16 cellular contexts compared by ENCODE assay signal in the genomic region with DNA sequence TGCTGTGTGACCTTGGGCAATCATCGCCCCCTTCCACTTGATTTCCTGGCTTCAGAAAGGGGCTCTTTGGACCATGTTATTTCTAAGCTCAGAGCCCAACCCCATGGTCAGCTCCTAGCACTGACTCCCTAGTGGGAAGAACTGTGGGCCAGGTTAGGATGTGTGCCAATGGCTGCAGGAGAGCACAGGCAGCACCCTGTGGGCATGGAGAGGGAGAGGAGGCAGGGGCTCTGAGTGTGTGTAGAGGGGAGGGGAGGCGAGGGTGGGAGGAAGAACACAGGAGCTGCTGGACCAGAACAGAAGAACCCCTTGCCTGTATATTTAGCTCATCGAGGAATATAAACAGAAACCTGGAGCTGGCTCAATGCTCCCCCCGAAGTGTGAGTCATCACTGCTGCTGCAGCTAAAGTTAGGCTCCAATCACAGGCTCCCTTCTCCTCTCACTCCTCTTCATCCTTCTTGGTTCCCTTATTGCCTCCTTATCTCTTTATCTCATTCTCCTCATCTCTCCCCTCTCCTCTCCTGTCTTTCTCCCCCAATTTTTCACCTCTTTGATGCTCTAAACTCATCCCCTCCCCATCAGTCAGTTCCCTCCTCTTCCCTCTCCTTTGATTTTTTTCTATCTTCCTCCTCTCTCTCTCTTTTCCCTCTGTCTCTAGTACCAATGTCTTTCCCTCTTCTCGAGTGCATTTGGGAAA. TPM values are rescaled to one million over a fixed set of nuclear protein-coding genes. Genes with fewer than 3 reads are reported as not detected.
A peak's percentile ranks its signal among the peaks of the same experiment; 100 is the strongest.
DNase-seq lines count a peak whose midpoint lies in the region; ATAC-seq lines count a peak whose summit lies in the region.
"Had no signal": no experiment of that assay in that cellular context is flagged by ENCODE, and none has a peak within 500 bp of the region (broad histone marks: within the 10 kb centered on the region; RNA-seq: fewer than 3 reads in every experiment).

No MANE protein-coding gene starts in this region.

- ATAC-seq in HG03354 (IDR thresholded peaks at IDR 0.05; ENCODE audit: poor library complexity, severe bottlenecking, unreplicated experiment) = no peak
- ATAC-seq: natural killer cell, Panc1 had no signal

- peak overlapping the region; percentile 77 for H3K27ac ChIP-seq in angular gyrus (ENCODE audit: low read depth, low read length)
- H3K27ac ChIP-seq: skin epidermis had no signal

- DNase-seq in COR-L47 (lab: John Stamatoyannopoulos, UW) (peak; percentile 41), M059J (ENCODE audit: low read depth) (peak; percentile 46), iris pigment epithelial cell (ENCODE audit: low read depth) (peak; percentile 66), NCI-H526 (lab: John Stamatoyannopoulos, UW) (no peak), HT-29 (ENCODE audit: low spot score) (no peak)
- no peak for DNase-seq in activated CD4-positive, alpha-beta T cell treated with anti-CD3 and anti-CD28 coated beads, Interleukin-2, amount 50 U/mL, for 48 hours
- DNase-seq: activated CD4-positive, alpha-beta memory T cell treated with anti-CD3 and anti-CD28 coated beads, Interleukin-2, amount 10 ng/mL, durations not matched to agents 7 days and 5 days; Calu3; GOT3; kidney; natural killer cell had no signal

RNA-seq across cellular contexts. Expression of a gene that starts 14.5 kb away (rescaled TPM):
- 60.0 and 77.0 TPM in 2 replicates for total RNA-seq in M059J (2014; rRNA removed; shearing (Covaris generic))
- 250 and 300 TPM in 2 replicates for total RNA-seq in HT-29 (2014; rRNA removed; shearing (Covaris generic))

RNA-seq across cellular contexts. Expression of a gene that starts 23.5 kb away (rescaled TPM):
- 0.02 TPM in 2 replicates for total RNA-seq in M059J (2014; rRNA removed; shearing (Covaris generic))
- 0.03 TPM in 1 of 2 replicates, not detected in the other for total RNA-seq in HT-29 (2014; rRNA removed; shearing (Covaris generic))
- total RNA-seq: fibroblast of villous mesenchyme had no signal

RNA-seq across cellular contexts. Expression of a gene that starts 26.7 kb away (rescaled TPM):
- total RNA-seq in M059J (2014; rRNA removed; shearing (Covaris generic)) = 144 and 168 TPM in 2 replicates
- total RNA-seq in HT-29 (2014; rRNA removed; shearing (Covaris generic)) = 314 and 320 TPM in 2 replicates

RNA-seq across cellular contexts. Expression of a gene that starts 44.9 kb away (rescaled TPM):
- 11.9 and 17.8 TPM in 2 replicates for total RNA-seq in M059J (2014; rRNA removed; shearing (Covaris generic))
- total RNA-seq in HT-29 (2014; rRNA removed; shearing (Covaris generic)) = 16.9 and 19.0 TPM in 2 replicates

Comparison
In these comparisons a context has a peak if more than half of its experiments do, and no peak if none do; other contexts are left out.
1. DNase-seq: peak in COR-L47 (single experiment), M059J (single experiment) and iris pigment epithelial cell (single experiment); none in activated CD4-positive, alpha-beta T cell treated with anti-CD3 and anti-CD28 coated beads, Interleukin-2, amount 50 U/mL, for 48 hours (0 of 2), NCI-H526 (0 of 2) and HT-29 (single experiment).